In genomic region chr1:40380817-40381216, GRCh38 we compare ENCODE assay signal across 9 cellular contexts. TPM values are rescaled to one million over a fixed set of nuclear protein-coding genes. Genes with fewer than 3 reads are reported as not detected.
A peak's percentile ranks its signal among the peaks of the same experiment; 100 is the strongest.
DNase-seq lines count a peak whose midpoint lies in the region; ATAC-seq, FAIRE-seq and TF ChIP-seq lines count a peak whose summit lies in the region.
"Had no signal": no experiment of that assay in that cellular context is flagged by ENCODE, and none has a peak within 500 bp of the region (broad histone marks: within the 10 kb centered on the region; RNA-seq: fewer than 3 reads in every experiment).

No MANE protein-coding gene starts in this region.

- H3K27me3 ChIP-seq in BLaER1 treated with 17β-estradiol and CSF1 and Interleukin-3, amounts not matched to agents 10 nM and 100 nM, result no peaks in the 10 kb centered on the region
- H3K27me3 ChIP-seq in prostate gland (replicated peaks; ENCODE audit: insufficient read depth), result no peaks in the 10 kb centered on the region

- peaks cover 19 to 73% (median 48%) of the 10 kb centered on the region in 11 experiments; a peak in 21 of 22 replicates for H3K36me3 ChIP-seq in BLaER1 treated with 17β-estradiol and CSF1 and Interleukin-3, amounts not matched to agents 10 nM and 100 nM
- H3K36me3 ChIP-seq in prostate gland, result no peaks in the 10 kb centered on the region

- H4K20me1 ChIP-seq in BLaER1 treated with 17β-estradiol and CSF1 and Interleukin-3, amounts not matched to agents 10 nM and 100 nM, result peaks cover 0 to 24% (median 0%) of the 10 kb centered on the region in 11 experiments; a peak in 5 of 22 replicates

- H3K4me1 Mint-ChIP-seq in activated T-helper 2 cell treated with anti-CD3 and anti-CD28 coated beads, Interferon-gamma antibody, Interleukin-2, Interleukin-4, amounts not matched to agents 10 μg/mL and 5 μg/mL and 100 μg/mL, durations not matched to agents 14 hours and 24 hours and 36 hours (ENCODE audit: low read depth), result peaks cover 88% of the 10 kb centered on the region
- no peaks in the 10 kb centered on the region for H3K4me1 Mint-ChIP-seq in glutamatergic neuron (ENCODE audit: low read depth, unreplicated experiment)

- TF ChIP-seq CTCF in prostate gland (IDR thresholded peaks at IDR 0.05) (no peak), glutamatergic neuron (IDR thresholded peaks at IDR 0.05; ENCODE audit: partially characterized antibody, unreplicated experiment) (no peak)

- peak overlapping the region; percentile 56 to 98 (median 84); a peak in 21 of 22 replicates for H3K4me2 ChIP-seq in BLaER1 treated with 17β-estradiol and CSF1 and Interleukin-3, amounts not matched to agents 10 nM and 100 nM

- H3K4me3 ChIP-seq in BLaER1 treated with 17β-estradiol and CSF1 and Interleukin-3, amounts not matched to agents 10 nM and 100 nM, result peak overlapping the region in 2 of 10 experiments; percentile 1 to 22; a peak in 2 of 20 replicates
- H3K4me3 ChIP-seq in prostate gland, result no peak overlapping the region

- FAIRE-seq in RCC 7860 (lab: Jason Lieb, UNC), result no peak

- no peak for ATAC-seq in HG02798 (IDR thresholded peaks at IDR 0.05; ENCODE audit: poor library complexity, unreplicated experiment)
- no peak for ATAC-seq in HG02884 (IDR thresholded peaks at IDR 0.05; ENCODE audit: unreplicated experiment)

- peak overlapping the region; percentile 99 for H3K27ac Mint-ChIP-seq in activated T-helper 2 cell treated with anti-CD3 and anti-CD28 coated beads, Interferon-gamma antibody, Interleukin-2, Interleukin-4, amounts not matched to agents 10 μg/mL and 5 μg/mL and 100 μg/mL, durations not matched to agents 14 hours and 24 hours and 36 hours
- no peak overlapping the region for H3K27ac Mint-ChIP-seq in glutamatergic neuron (ENCODE audit: unreplicated experiment)

- POLR2A ChIA-PET in HEK293T (lab: Yijun Ruan, JAX), result no interaction called here

- intact Hi-C loops in activated T-helper 2 cell treated with anti-CD3 and anti-CD28 coated beads, Interferon-gamma antibody, Interleukin-2, Interleukin-4, amounts not matched to agents 10 μg/mL and 5 μg/mL and 100 μg/mL, durations not matched to agents 14 hours and 24 hours and 36 hours (cut with micrococcal nuclease), result loop anchor here (2.0 to 5.0 kb wide), 3 partner anchors 14 to 219 kb away; partner anchors contain the start of genes COL9A2 and RLF
- intact Hi-C loops in prostate gland (cut with DNase I), result no loop called here

- 72% methylated on average over 4 of the region's 4 CpGs for WGBS in prostate gland

- peak overlapping the region in 10 of 11 experiments; percentile 6 to 100 (median 40); a peak in 14 of 22 replicates for H3K27ac ChIP-seq in BLaER1 treated with 17β-estradiol and CSF1 and Interleukin-3, amounts not matched to agents 10 nM and 100 nM
- peak overlapping the region; percentile 19 to 31 for H3K27ac ChIP-seq in prostate gland

- CTCF ChIA-PET in HEK293T (lab: Yijun Ruan, JAX), result interaction anchor here (1.4 kb wide), 1 partner anchor 237 kb away, joined by 3 read pairs; no protein-coding TSS in a partner anchor

- peaks cover 0 to 12% (median 0%) of the 10 kb centered on the region in 11 experiments; a peak in 3 of 22 replicates for H3K9me3 ChIP-seq in BLaER1 treated with 17β-estradiol and CSF1 and Interleukin-3, amounts not matched to agents 10 nM and 100 nM (replicated peaks in 1 of 11)
- no peaks in the 10 kb centered on the region for H3K9me3 ChIP-seq in prostate gland

- peaks cover 78% of the 10 kb centered on the region for H3K36me3 Mint-ChIP-seq in activated T-helper 2 cell treated with anti-CD3 and anti-CD28 coated beads, Interferon-gamma antibody, Interleukin-2, Interleukin-4, amounts not matched to agents 10 μg/mL and 5 μg/mL and 100 μg/mL, durations not matched to agents 14 hours and 24 hours and 36 hours (ENCODE audit: low read depth)
- no peaks in the 10 kb centered on the region for H3K36me3 Mint-ChIP-seq in glutamatergic neuron (ENCODE audit: unreplicated experiment)

- no peak for DNase-seq in HEK293T (ENCODE audit: extremely low spot score)
- DNase-seq in activated T-helper 2 cell treated with anti-CD3 and anti-CD28 coated beads, Interferon-gamma antibody, Interleukin-2, Interleukin-4, amounts not matched to agents 10 μg/mL and 5 μg/mL and 100 μg/mL, durations not matched to agents 14 hours and 24 hours and 36 hours (ENCODE audit: low spot score), result no peak
- DNase-seq in prostate gland (ENCODE audit: low spot score), result no peak
- DNase-seq in glutamatergic neuron, result no peak
- no peak for DNase-seq in RCC 7860 (ENCODE audit: low spot score)
- DNase-seq: NCI-H1694 treated with DMSO at 0.1 percent for 48 hours had no signal

- H3K9ac ChIP-seq in BLaER1 treated with 17β-estradiol and CSF1 and Interleukin-3, amounts not matched to agents 10 nM and 100 nM, result peak overlapping the region in 2 of 11 experiments; percentile 0 to 44; a peak in 2 of 22 replicates

- peak overlapping the region; percentile 85 for H3K4me3 Mint-ChIP-seq in activated T-helper 2 cell treated with anti-CD3 and anti-CD28 coated beads, Interferon-gamma antibody, Interleukin-2, Interleukin-4, amounts not matched to agents 10 μg/mL and 5 μg/mL and 100 μg/mL, durations not matched to agents 14 hours and 24 hours and 36 hours (ENCODE audit: low read depth)
- H3K4me3 Mint-ChIP-seq in glutamatergic neuron (ENCODE audit: unreplicated experiment), result no peak overlapping the region

- H3K27me3 Mint-ChIP-seq in activated T-helper 2 cell treated with anti-CD3 and anti-CD28 coated beads, Interferon-gamma antibody, Interleukin-2, Interleukin-4, amounts not matched to agents 10 μg/mL and 5 μg/mL and 100 μg/mL, durations not matched to agents 14 hours and 24 hours and 36 hours (ENCODE audit: low read depth), result no peaks in the 10 kb centered on the region
- H3K27me3 Mint-ChIP-seq in glutamatergic neuron (ENCODE audit: unreplicated experiment), result no peaks in the 10 kb centered on the region

- TF ChIP-seq POLR2A in prostate gland (IDR thresholded peaks at IDR 0.05), result no peak

- peaks cover 48 to 98% (median 66%) of the 10 kb centered on the region in 10 experiments for H3K4me1 ChIP-seq in BLaER1 treated with 17β-estradiol and CSF1 and Interleukin-3, amounts not matched to agents 10 nM and 100 nM
- H3K4me1 ChIP-seq in prostate gland (replicated peaks), result peaks cover 26% of the 10 kb centered on the region

- H3K9me3 Mint-ChIP-seq in activated T-helper 2 cell treated with anti-CD3 and anti-CD28 coated beads, Interferon-gamma antibody, Interleukin-2, Interleukin-4, amounts not matched to agents 10 μg/mL and 5 μg/mL and 100 μg/mL, durations not matched to agents 14 hours and 24 hours and 36 hours, result no peaks in the 10 kb centered on the region
- H3K9me3 Mint-ChIP-seq in glutamatergic neuron (ENCODE audit: unreplicated experiment), result no peaks in the 10 kb centered on the region

TF ChIP-seq in HEK293T, 16 proteins besides CTCF, POLR2A, EP300 and RAD21:
- TF ChIP-seq, protein P1, sequence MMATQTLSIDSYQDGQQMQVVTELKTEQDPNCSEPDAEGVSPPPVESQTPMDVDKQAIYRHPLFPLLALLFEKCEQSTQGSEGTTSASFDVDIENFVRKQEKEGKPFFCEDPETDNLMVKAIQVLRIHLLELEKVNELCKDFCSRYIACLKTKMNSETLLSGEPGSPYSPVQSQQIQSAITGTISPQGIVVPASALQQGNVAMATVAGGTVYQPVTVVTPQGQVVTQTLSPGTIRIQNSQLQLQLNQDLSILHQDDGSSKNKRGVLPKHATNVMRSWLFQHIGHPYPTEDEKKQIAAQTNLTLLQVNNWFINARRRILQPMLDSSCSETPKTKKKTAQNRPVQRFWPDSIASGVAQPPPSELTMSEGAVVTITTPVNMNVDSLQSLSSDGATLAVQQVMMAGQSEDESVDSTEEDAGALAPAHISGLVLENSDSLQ (IDR thresholded peaks at IDR 0.05), result peak; percentile 66
- no peak for TF ChIP-seq FOXK2 (IDR thresholded peaks at IDR 0.05)

RNA-seq across cellular contexts. Expression of gene SMAP2, which starts 7.3 kb away (rescaled TPM):
- total RNA-seq in activated T-helper 2 cell treated with anti-CD3 and anti-CD28 coated beads, Interferon-gamma antibody, Interleukin-2, Interleukin-4, amounts not matched to agents 10 μg/mL and 5 μg/mL and 100 μg/mL, durations not matched to agents 14 hours and 24 hours and 36 hours, result 185 and 186 TPM in 2 replicates
- total RNA-seq in prostate gland (10 to 100 TPM; 22.0 to 39.6 TPM), glutamatergic neuron (ENCODE audit: unreplicated experiment) (25.2 TPM)
